In the genomic region with DNA sequence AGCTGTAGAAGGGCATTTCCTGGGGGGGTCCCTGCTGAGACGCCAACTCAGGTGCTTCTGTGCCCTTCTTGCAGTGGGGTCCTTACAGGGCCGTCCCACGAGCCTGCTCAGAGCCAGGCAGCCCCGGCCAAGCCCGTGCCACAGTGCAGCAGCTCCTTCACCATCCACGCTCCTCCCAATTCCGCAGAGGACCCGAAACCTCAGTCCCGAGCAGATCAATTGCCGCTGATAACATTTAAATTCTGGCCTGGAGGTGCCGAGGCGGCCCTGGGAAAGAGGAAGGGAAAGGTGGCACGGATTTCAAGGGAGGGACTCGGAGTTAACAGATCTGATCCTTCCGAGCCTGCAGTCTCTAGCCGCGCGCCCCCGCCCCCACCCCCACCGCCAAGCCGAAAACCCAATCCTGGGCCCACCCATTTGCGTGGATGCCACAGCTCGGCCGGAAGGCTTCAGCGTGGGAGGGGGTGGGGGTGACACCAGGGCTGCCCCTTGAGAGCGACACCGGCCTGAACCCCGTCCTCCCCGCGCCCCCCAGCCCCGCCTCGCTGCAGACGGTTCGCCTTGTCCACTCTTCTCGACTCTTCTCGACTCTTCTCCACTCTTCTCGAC, we compare ENCODE assay signal across 8 cellular contexts. TPM values are rescaled to one million over a fixed set of nuclear protein-coding genes. Genes with fewer than 3 reads are reported as not detected.
A peak's percentile ranks its signal among the peaks of the same experiment; 100 is the strongest.
DNase-seq lines count a peak whose midpoint lies in the region; ATAC-seq, FAIRE-seq and TF ChIP-seq lines count a peak whose summit lies in the region.

No MANE protein-coding gene starts in this region.

- H4K20me1 ChIP-seq in GM12878 (ENCODE audit: control insufficient read depth, insufficient read depth), result no peaks in the 10 kb centered on the region

- CTCF ChIA-PET in GM12878 (lab: Yijun Ruan, JAX), result no interaction called here

- H3K79me2 ChIP-seq in GM12878 (ENCODE audit: control insufficient read depth, insufficient read depth, low read length), result no peaks in the 10 kb centered on the region

- no peak for TF ChIP-seq RAD21 in GM12878 (IDR thresholded peaks at IDR 0.05; ENCODE audit: insufficient read depth, low read depth, low read length)

- POLR2A ChIA-PET in GM12878 (lab: Charles Lee), result no interaction called here

- WGBS in GM12878 (ENCODE audit: insufficient coverage, insufficient replicate concordance, low lambda C conversion rate, missing lambda C conversion rate), result 46% methylated on average over 12 of the region's 37 CpGs
- WGBS in thymus, result 3% methylated on average over 37 of the region's 37 CpGs

- no peak for FAIRE-seq in GM12878 (lab: Jason Lieb, UNC)

- RAD21 ChIA-PET in GM12878 (lab: Charles Lee; ENCODE audit: unreplicated experiment), result no interaction called here

- no TSS peak for BruUV-seq in GM12878 (replicated peaks; lab: Mats Ljungman, UMichigan)

- H3K36me3 ChIP-seq in GM12878 (ENCODE audit: control insufficient read depth in 2 of 2, insufficient read depth in 2 of 2, low read length in 1 of 2) (no peaks in the 10 kb centered on the region), left lung (no peaks in the 10 kb centered on the region), thymus (ENCODE audit: control insufficient read depth, insufficient read depth) (no peaks in the 10 kb centered on the region)

- TF ChIP-seq CTCF in GM12878 (IDR thresholded peaks at IDR 0.05 in 2 of 3, conservative IDR thresholded peaks at IDR 0.05 in 1 of 3; ENCODE audit: control insufficient read depth in 2 of 3, extremely low read depth in 1 of 3, insufficient read depth in 1 of 3, low read depth in 3 of 3, low read length in 3 of 3) (no peak), left lung (IDR thresholded peaks at IDR 0.05) (no peak)

- SMC1A ChIA-PET in GM12878 (lab: Charles Lee; ENCODE audit: uncharacterized antibody, unreplicated experiment), result interaction anchor here (1.4 kb wide), 1 partner anchor 14 kb away, joined by 4 read pairs; no protein-coding TSS in a partner anchor

- in situ Hi-C loops in GM12878 (cut with MboI), result no loop called here

- H3K27me3 ChIP-seq in GM12878 (replicated peaks in 1 of 2; ENCODE audit: control insufficient read depth in 2 of 2, insufficient read depth in 2 of 2, low read length in 1 of 2) (no peaks in the 10 kb centered on the region; a peak in 3 of 4 replicates), left lung (peaks cover 0 to 44% of the 10 kb centered on the region in 2 donors), thymus (ENCODE audit: control insufficient read depth, insufficient read depth) (no peaks in the 10 kb centered on the region)

- peak overlapping the region; percentile 78; the same call in 1 of the 2 replicates for H3K4me2 ChIP-seq in GM12878 (ENCODE audit: control insufficient read depth, insufficient read depth)

- H3K9ac ChIP-seq in GM12878 (ENCODE audit: control insufficient read depth, insufficient read depth, low read length), result no peak overlapping the region

- intact Hi-C loops in GM12878 (cut with micrococcal nuclease; ENCODE audit: unreplicated experiment), result no loop called here
- intact Hi-C loops in left lung (cut with DNase I), result no loop called here

- H2AFZ ChIP-seq in GM12878 (ENCODE audit: control insufficient read depth, low read depth, low read length), result peak overlapping the region; percentile 51; the same call in 1 of the 2 replicates

- TF ChIP-seq POLR2A in GM12878 (IDR thresholded peaks at IDR 0.05; ENCODE audit: low read depth, low read length) (no peak), GM18505 (IDR thresholded peaks at IDR 0.05; ENCODE audit: borderline replicate concordance, extremely low read depth, insufficient read depth, insufficient read length) (no peak)

- ATAC-seq in GM12878 (no peak), left lung (peak; percentile 4), GM18505 (IDR thresholded peaks at IDR 0.05; ENCODE audit: unreplicated experiment) (no peak), GM21423 (IDR thresholded peaks at IDR 0.05; ENCODE audit: unreplicated experiment) (no peak)

- H3K4me3 ChIP-seq in GM12878, result peak overlapping the region; percentile 82
- H3K4me3 ChIP-seq in left lung, result peak overlapping the region; percentile 53
- peak overlapping the region; percentile 73 for H3K4me3 ChIP-seq in thymus (ENCODE audit: low read length)

- H3K9me3 ChIP-seq in GM12878 (replicated peaks; ENCODE audit: control insufficient read depth, insufficient read depth, low read length) (no peaks in the 10 kb centered on the region), left lung (no peaks in the 10 kb centered on the region), thymus (ENCODE audit: control insufficient read depth) (peaks cover 1% of the 10 kb centered on the region)

- no peak overlapping the region for H3K27ac ChIP-seq in GM12878 (ENCODE audit: control insufficient read depth, insufficient read depth)
- peak overlapping the region; percentile 68 to 91 for H3K27ac ChIP-seq in left lung
- H3K27ac ChIP-seq in thymus (ENCODE audit: low read depth), result peak overlapping the region; percentile 90

- H3K4me1 ChIP-seq in GM12878 (ENCODE audit: control insufficient read depth, insufficient read depth, low read length), result peaks cover 4% of the 10 kb centered on the region; the same call in 1 of the 2 replicates
- peaks cover 0 to 21% of the 10 kb centered on the region in 2 donors for H3K4me1 ChIP-seq in left lung
- H3K4me1 ChIP-seq in thymus (ENCODE audit: control insufficient read depth, insufficient read depth, low read length), result peaks cover 37% of the 10 kb centered on the region

- DNase-seq in activated CD4-positive, alpha-beta T cell treated with anti-CD3 and anti-CD28 coated beads for 48 hours, result peak; percentile 23
- no peak for DNase-seq in activated CD4-positive, alpha-beta T cell treated with anti-CD3 and anti-CD28 coated beads for 4 hours
- DNase-seq in GM12878 (ENCODE audit: low read depth, low spot score), result no peak
- no peak for DNase-seq in left lung
- no peak for DNase-seq in globus pallidus (ENCODE audit: low spot score)

- TF ChIP-seq EP300 in GM12878 (IDR thresholded peaks at IDR 0.05; ENCODE audit: borderline replicate concordance in 1 of 2, control insufficient read depth in 1 of 2, low read depth in 2 of 2, low read length in 2 of 2), result no peak

TF ChIP-seq in GM12878, 131 proteins besides CTCF, POLR2A, EP300 and RAD21 (continues in another document):
- TF ChIP-seq MEF2A (IDR thresholded peaks at IDR 0.05; ENCODE audit: insufficient read depth, low read depth, low read length) (no peak), HSF1 (IDR thresholded peaks at IDR 0.05; ENCODE audit: low read depth, low read length) (peak; percentile 94), RUNX3 (IDR thresholded peaks at IDR 0.05; ENCODE audit: low read length) (no peak), RCOR1 (conservative IDR thresholded peaks at IDR 0.05; ENCODE audit: low read depth, low read length) (no peak)

RNA-seq across cellular contexts. Expression of gene JAM3, which starts 32.3 kb away (rescaled TPM):
- total RNA-seq in GM12878 (2013; cell fraction: nucleolus; rRNA removed), result 0.10 and 2.6 TPM in 2 replicates
- total RNA-seq in GM12878 (2014; rRNA removed) (0.11 and 0.28 TPM in 2 replicates), GM12878 (2014; rRNA removed; fragmentation: Illumina TruSeq; extraction: Trizol) (0.04 TPM in 1 of 2 replicates, not detected in the other), GM12878 (2021) (0.21 TPM in 1 of 2 replicates, not detected in the other), left lung (10 to 100 TPM; 29.4 to 31.2 TPM)
- 0.67 TPM for polyA plus RNA-seq in GM12878 (2011; ENCODE audit: low read depth)
- polyA plus RNA-seq in GM12878 (2011; rRNA removed) (0.23 and 0.27 TPM in 2 replicates), GM12878 (2014; fragmentation: Illumina TruSeq; extraction: Trizol) (0.16 and 2.0 TPM in 2 replicates), GM12878 (2014; fragmentation: Nextera tagmentation; extraction: Ambion mirVana) (under 1 TPM; 0.53 to 0.82 TPM), GM12878 (2014; rRNA removed) (0.16 and 0.32 TPM in 2 replicates), GM12878 (2016; fragmentation: Nextera tagmentation; extraction: Ambion mirVana) (1 to 10 TPM in 1 of 2 experiments, under 1 TPM in 1; 0.68 to 1.1 TPM), thymus (19.3 TPM)
- 0.18 TPM in 2 replicates for polyA plus RNA-seq in GM12878 (2011; cell fraction: cytosol; rRNA removed)
- 0.42 and 0.63 TPM in 2 replicates for polyA plus RNA-seq in GM12878 (2011; cell fraction: nucleus; rRNA removed)
- 0.70 and 0.79 TPM in 2 replicates for polyA plus RNA-seq in GM12878 (2012)
- 0.10 TPM in 1 of 2 replicates, not detected in the other for polyA minus RNA-seq in GM12878 (2011; rRNA and poly(A)+ RNA removed)
- not detected in 2 replicates for polyA minus RNA-seq in GM12878 (2011; cell fraction: cytosol; rRNA and poly(A)+ RNA removed)
- polyA minus RNA-seq in GM12878 (2011; cell fraction: nucleus; rRNA and poly(A)+ RNA removed), result 0.12 and 0.19 TPM in 2 replicates

Comparison
In these comparisons a context has a peak if more than half of its experiments do, and no peak if none do; other contexts are left out.
1. RNA of gene JAM3, which starts 32.3 kb away (total RNA-seq): 29.4 to 31.2 TPM in left lung; 0.04 to 2.6 TPM in GM12878; every median in the first group is over 4 times any median in the second.
2. Peak in every context shown above with its lines, with median percentiles within 50 percentile points of each other: H3K4me3 ChIP-seq.